12 cellular contexts compared by ENCODE assay signal in genomic region chr15:70154440-70155347, GRCh38. TPM values are rescaled to one million over a fixed set of nuclear protein-coding genes. Genes with fewer than 3 reads are reported as not detected.
DNase-seq lines count a peak whose midpoint lies in the region; ATAC-seq, FAIRE-seq and TF ChIP-seq lines count a peak whose summit lies in the region.
"Had no signal": no experiment of that assay in that cellular context is flagged by ENCODE, and none has a peak within 500 bp of the region (broad histone marks: within the 10 kb centered on the region; RNA-seq: fewer than 3 reads in every experiment).

No MANE protein-coding gene starts in this region.

- peaks cover 16% of the 10 kb centered on the region for H3K27me3 ChIP-seq in SJCRH30
- H3K27me3 ChIP-seq in mesendoderm (ENCODE audit: insufficient read depth, low read length, poor library complexity), result no peaks in the 10 kb centered on the region
- no peaks in the 10 kb centered on the region for H3K27me3 ChIP-seq in GM23248 (replicated peaks; ENCODE audit: insufficient read depth)

- H3K4me3 ChIP-seq in SJCRH30, result no peak overlapping the region
- no peak overlapping the region for H3K4me3 ChIP-seq in fibroblast of the aortic adventitia (ENCODE audit: low read depth, low read length)
- no peak overlapping the region for H3K4me3 ChIP-seq in mesendoderm (ENCODE audit: low read length)
- no peak overlapping the region for H3K4me3 ChIP-seq in GM23248
- H3K4me3 ChIP-seq: HAP-1 had no signal

- no peaks in the 10 kb centered on the region for H3K79me1 ChIP-seq in mesendoderm (ENCODE audit: low read length)

- H3K9ac ChIP-seq in mesendoderm (ENCODE audit: low read length), result no peak overlapping the region
- H3K9ac ChIP-seq in GM23248, result no peak overlapping the region

- no CpG with 5 or more reads among the region's 21 CpGs for WGBS in mesendoderm (ENCODE audit: extremely low coverage, insufficient coverage, low lambda C conversion rate)
- 94 to 95% methylated on average over 21 of the region's 21 CpGs for WGBS in GM23248 (ENCODE audit: low coverage in 1 of 2, low lambda C conversion rate in 2 of 2, missing lambda C conversion rate in 2 of 2), 2 experiments

- no peak overlapping the region for H2AK5ac ChIP-seq in mesendoderm (ENCODE audit: low read length)

- H4K8ac ChIP-seq in mesendoderm (ENCODE audit: low read depth, low read length), result no peak overlapping the region

- H2BK5ac ChIP-seq in mesendoderm (ENCODE audit: low read length), result no peak overlapping the region

- H2BK15ac ChIP-seq in mesendoderm (replicated peaks; ENCODE audit: low read depth), result no peak overlapping the region

- H3K79me2 ChIP-seq in mesendoderm (ENCODE audit: control insufficient read depth, insufficient read depth, low read length), result no peaks in the 10 kb centered on the region
- no peaks in the 10 kb centered on the region for H3K79me2 ChIP-seq in GM23248 (ENCODE audit: insufficient read depth)

- no peaks in the 10 kb centered on the region for H3K9me3 ChIP-seq in SJCRH30 (replicated peaks)
- H3K9me3 ChIP-seq in GM23248 (ENCODE audit: low read depth), result no peaks in the 10 kb centered on the region
- H3K9me3 ChIP-seq: HAP-1 had no signal

- no peak overlapping the region for H3K4ac ChIP-seq in mesendoderm (ENCODE audit: low read depth, low read length)

- no peak overlapping the region for H3K27ac ChIP-seq in SJCRH30
- no peak overlapping the region for H3K27ac ChIP-seq in mesendoderm (ENCODE audit: low read depth, low read length)
- no peak overlapping the region for H3K27ac ChIP-seq in GM23248

- no peak overlapping the region for H4K5ac ChIP-seq in mesendoderm (ENCODE audit: low read length)

- H2BK120ac ChIP-seq in mesendoderm (ENCODE audit: low read depth, low read length), result no peak overlapping the region

- no peak overlapping the region for H2AFZ ChIP-seq in GM23248

- no peaks in the 10 kb centered on the region for H3K9me2 ChIP-seq in GM23248 (ENCODE audit: insufficient read depth)

- no peak for ATAC-seq in GM21528 (IDR thresholded peaks at IDR 0.05; ENCODE audit: low FRiP score, unreplicated experiment)
- ATAC-seq: stimulated activated memory B cell treated with anti-CD40 and anti-IgM and Interleukin-4, amounts not matched to agents 10 μg/mL and 1 μg/mL and 100 μg/mL, for 72 hours had no signal

- H4K20me1 ChIP-seq in GM23248 (ENCODE audit: insufficient read depth), result no peaks in the 10 kb centered on the region

- H3K23ac ChIP-seq in mesendoderm (ENCODE audit: low read length), result no peak overlapping the region

- DNase-seq in SJCRH30, result peak; percentile 25 to 43
- DNase-seq in fibroblast of the aortic adventitia (ENCODE audit: low read depth), result peak; percentile 21
- DNase-seq in mesendoderm, result peak; percentile 80
- DNase-seq in urothelium cell line (ENCODE audit: low spot score), result no peak
- no peak for DNase-seq in cerebellar nuclear complex (lab: John Stamatoyannopoulos, UW)
- no peak for DNase-seq in GM23248
- DNase-seq: activated CD4-positive, alpha-beta memory T cell treated with anti-CD3 and anti-CD28 coated beads, Interleukin-2, amount 10 ng/mL, durations not matched to agents 7 days and 5 days; mammary epithelial cell; T-helper 1 cell had no signal

- H3F3A ChIP-seq in GM23248 (ENCODE audit: insufficient read depth), result no peaks in the 10 kb centered on the region

- peak; percentile 92 for FAIRE-seq in urothelium cell line (lab: Jason Lieb, UNC)

- TF ChIP-seq CTCF in fibroblast of the aortic adventitia (IDR thresholded peaks at IDR 0.05; ENCODE audit: insufficient read depth, low read length), result no peak

- no peak overlapping the region for H3K4me2 ChIP-seq in mesendoderm (ENCODE audit: low read length)
- H3K4me2 ChIP-seq in GM23248 (ENCODE audit: unreplicated experiment), result no peak overlapping the region

- H3K36me3 ChIP-seq in SJCRH30 (no peaks in the 10 kb centered on the region), mesendoderm (ENCODE audit: control insufficient read depth, insufficient read depth, low read length) (no peaks in the 10 kb centered on the region), GM23248 (ENCODE audit: low read depth) (no peaks in the 10 kb centered on the region)
- H3K36me3 ChIP-seq: HAP-1 had no signal

- 0 out of 2 replicates have a peak, but pooled peaks cover 8% of the 10 kb centered on the region for H3K4me1 ChIP-seq in SJCRH30
- H3K4me1 ChIP-seq in mesendoderm (ENCODE audit: control insufficient read depth, low read depth, low read length), result peaks cover 7% of the 10 kb centered on the region
- peaks cover 13% of the 10 kb centered on the region for H3K4me1 ChIP-seq in GM23248 (ENCODE audit: insufficient read depth)
- H3K4me1 ChIP-seq: HAP-1 had no signal

- in situ Hi-C loops in GM23248 (cut with MboI), result no loop called here

- no peak overlapping the region for H3K18ac ChIP-seq in mesendoderm (ENCODE audit: low read length)

- H3K56ac ChIP-seq in mesendoderm (ENCODE audit: low read length), result peak overlapping the region; percentile 35

RNA-seq across cellular contexts. Expression of gene TLE3, which starts 57.0 kb away (rescaled TPM):
- 35.7 and 36.9 TPM in 2 replicates for total RNA-seq in SJCRH30 (2014; rRNA removed; shearing (Covaris generic))
- total RNA-seq in fibroblast of the aortic adventitia (ENCODE audit: low replicate concordance), result 10.3 and 12.3 TPM in 2 replicates
- polyA plus RNA-seq in mesendoderm (2013, experiment 1 of 2), result 56.3 TPM
- 55.9 TPM for polyA plus RNA-seq in mesendoderm (2013, experiment 2 of 2)
- 25.3 and 37.6 TPM in 2 replicates for total RNA-seq in GM23248 (2014; rRNA removed; shearing (Covaris generic))
- 9.8 and 11.7 TPM in 2 replicates for polyA plus RNA-seq in GM23248 (2016; fragmentation: Nextera tagmentation; extraction: Ambion mirVana)

Comparison
In these comparisons a context has a peak if more than half of its experiments do, and no peak if none do; other contexts are left out.
1. DNase-seq: peak in SJCRH30 (2 of 2), fibroblast of the aortic adventitia (single experiment) and mesendoderm (single experiment); none in urothelium cell line (single experiment), cerebellar nuclear complex (0 of 2) and GM23248 (single experiment).